Comparison of ENCODE assay signal across 10 cellular contexts in the genomic region with DNA sequence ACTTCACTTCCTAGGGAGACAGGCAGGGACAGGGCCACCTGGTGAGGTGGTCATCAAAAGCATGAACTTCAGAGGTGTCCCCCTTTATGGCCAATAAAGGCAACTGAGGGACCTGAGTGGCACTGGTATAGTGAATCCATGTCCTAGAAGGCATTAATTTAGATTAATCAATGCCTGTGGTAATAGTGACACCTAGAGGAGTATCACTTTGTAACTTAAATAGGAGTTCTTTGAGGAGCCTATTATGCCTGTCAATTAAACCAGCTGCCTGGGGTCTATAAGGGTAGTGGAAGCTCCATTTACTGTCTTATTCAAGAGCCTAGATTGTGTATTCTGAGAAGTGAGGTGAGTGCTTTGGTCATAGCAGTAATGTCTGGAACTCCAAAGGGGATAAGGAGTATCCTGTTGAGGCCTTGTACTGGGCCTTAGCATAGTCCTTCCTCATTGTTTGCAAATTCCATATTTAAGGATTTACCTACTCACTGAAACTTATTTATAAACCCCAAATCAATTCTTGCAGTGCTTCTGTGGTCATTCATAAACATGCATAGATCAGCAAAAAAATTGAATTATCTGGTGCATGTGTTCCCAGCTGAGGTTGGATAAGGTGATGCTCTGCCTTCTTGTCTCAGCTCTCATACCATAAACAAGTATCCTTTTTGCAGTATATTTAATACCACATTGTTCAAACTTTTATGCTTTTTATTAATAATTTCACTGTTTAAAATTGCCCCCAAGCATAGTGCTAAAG.
DNase-seq lines count a peak whose midpoint lies in the region; ATAC-seq, FAIRE-seq and TF ChIP-seq lines count a peak whose summit lies in the region.
"Had no signal": no experiment of that assay in that cellular context is flagged by ENCODE, and none has a peak within 500 bp of the region (broad histone marks: within the 10 kb centered on the region; RNA-seq: fewer than 3 reads in every experiment).

No MANE protein-coding gene starts in this region.

- H3K36me3 ChIP-seq in KMS-11 (ENCODE audit: insufficient read depth) (no peaks in the 10 kb centered on the region), astrocyte (ENCODE audit: insufficient read depth, low read length) (no peaks in the 10 kb centered on the region), liver (ENCODE audit: control insufficient read depth in 4 of 4, insufficient read depth in 3 of 4, low read depth in 1 of 4, low read length in 3 of 4) (no peaks in the 10 kb centered on the region)

- no peak for DNase-seq in astrocyte (ENCODE audit: low read depth)
- no peak for DNase-seq in GM10266 (ENCODE audit: extremely low spot score)
- no peak for DNase-seq in activated T-cell treated with anti-CD3 and anti-CD28 coated beads, Interleukin-2, amount 50 U/mL, for 4 hours
- no peak for DNase-seq in NCI-H2227 treated with DMSO at 0.1 percent for 48 hours (lab: John Stamatoyannopoulos, UW)
- DNase-seq: CD4-positive, alpha-beta T cell; effector CD8-positive, alpha-beta T cell had no signal

- no peak overlapping the region for H3K4me3 Mint-ChIP-seq in astrocyte (ENCODE audit: unreplicated experiment)
- no peak overlapping the region for H3K4me3 Mint-ChIP-seq in activated T-cell treated with anti-CD3 and anti-CD28 coated beads, Interleukin-2, amount 50 U/mL, for 4 hours
- H3K4me3 Mint-ChIP-seq: CD4-positive, alpha-beta T cell had no signal

- H3K36me3 Mint-ChIP-seq in astrocyte (ENCODE audit: low read depth, unreplicated experiment): no peaks in the 10 kb centered on the region
- H3K36me3 Mint-ChIP-seq in activated T-cell treated with anti-CD3 and anti-CD28 coated beads, Interleukin-2, amount 50 U/mL, for 4 hours (ENCODE audit: insufficient read depth): no peaks in the 10 kb centered on the region

- H3K4me2 ChIP-seq in KMS-11 (no peak overlapping the region), astrocyte (ENCODE audit: low read length) (no peak overlapping the region)

- no peak overlapping the region for H3K27ac Mint-ChIP-seq in astrocyte (ENCODE audit: unreplicated experiment)
- H3K27ac Mint-ChIP-seq: CD4-positive, alpha-beta T cell had no signal

- H3K4me1 ChIP-seq in KMS-11 (ENCODE audit: low read depth, poor library complexity, severe bottlenecking) (no peaks in the 10 kb centered on the region), astrocyte (ENCODE audit: insufficient read depth, low read length) (no peaks in the 10 kb centered on the region), liver (ENCODE audit: control insufficient read depth in 4 of 4, insufficient read depth in 4 of 4, low read length in 3 of 4) (peaks cover 0 to 3% (median 2%) of the 10 kb centered on the region in 4 donors)

- no peaks in the 10 kb centered on the region for H3K9me3 Mint-ChIP-seq in astrocyte (ENCODE audit: unreplicated experiment)
- no peaks in the 10 kb centered on the region for H3K9me3 Mint-ChIP-seq in activated T-cell treated with anti-CD3 and anti-CD28 coated beads, Interleukin-2, amount 50 U/mL, for 4 hours
- H3K9me3 Mint-ChIP-seq: CD4-positive, alpha-beta T cell had no signal

- no peaks in the 10 kb centered on the region for H3K4me1 Mint-ChIP-seq in astrocyte (ENCODE audit: low read depth, unreplicated experiment)
- no peaks in the 10 kb centered on the region for H3K4me1 Mint-ChIP-seq in activated T-cell treated with anti-CD3 and anti-CD28 coated beads, Interleukin-2, amount 50 U/mL, for 4 hours (ENCODE audit: low read depth)

- H4K20me1 ChIP-seq in KMS-11 (ENCODE audit: insufficient read depth): no peaks in the 10 kb centered on the region
- H4K20me1 ChIP-seq in astrocyte (ENCODE audit: insufficient read depth, low read length): no peaks in the 10 kb centered on the region

- FAIRE-seq in astrocyte (lab: Jason Lieb, UNC): peak; percentile 76

- no peak for ATAC-seq in activated T-cell treated with anti-CD3 and anti-CD28 coated beads, Interleukin-2, amount 50 U/mL, for 4 hours
- ATAC-seq in GM18907 (IDR thresholded peaks at IDR 0.05; ENCODE audit: unreplicated experiment): no peak

- H3K9me3 ChIP-seq in astrocyte (ENCODE audit: insufficient read depth, low read depth, low read length) (no peaks in the 10 kb centered on the region), liver (ENCODE audit: control insufficient read depth in 4 of 4, low read length in 3 of 4) (no peaks in the 10 kb centered on the region)

- H3K9ac ChIP-seq in KMS-11: no peak overlapping the region
- no peak overlapping the region for H3K9ac ChIP-seq in astrocyte (ENCODE audit: low read length)
- H3K9ac ChIP-seq in liver (ENCODE audit: low read depth in 1 of 2, low read length in 2 of 2): no peak overlapping the region

- H3K27me3 Mint-ChIP-seq in astrocyte (ENCODE audit: low read depth, unreplicated experiment): no peaks in the 10 kb centered on the region
- H3K27me3 Mint-ChIP-seq in activated T-cell treated with anti-CD3 and anti-CD28 coated beads, Interleukin-2, amount 50 U/mL, for 4 hours (ENCODE audit: low read depth): no peaks in the 10 kb centered on the region
- H3K27me3 Mint-ChIP-seq: CD4-positive, alpha-beta T cell had no signal

- peak; percentile 67 to 76 for TF ChIP-seq RAD21 in liver (IDR thresholded peaks at IDR 0.05)

- H3K4me3 ChIP-seq in KMS-11 (IDR thresholded peaks at IDR 0.05; ENCODE audit: insufficient read depth, low read depth, low read length) (no peak overlapping the region), astrocyte (ENCODE audit: insufficient read depth, low read depth, low read length) (no peak overlapping the region), liver (ENCODE audit: low read depth in 1 of 3, low read length in 3 of 3) (no peak overlapping the region)

- no peaks in the 10 kb centered on the region for H3K79me2 ChIP-seq in KMS-11 (ENCODE audit: insufficient read depth, low read depth)
- no peaks in the 10 kb centered on the region for H3K79me2 ChIP-seq in astrocyte (ENCODE audit: insufficient read depth, low read length)

- H3K27ac ChIP-seq in C4-2B: no peak overlapping the region
- H3K27ac ChIP-seq in KMS-11: no peak overlapping the region
- no peak overlapping the region for H3K27ac ChIP-seq in astrocyte (ENCODE audit: low read depth, low read length)
- no peak overlapping the region for H3K27ac ChIP-seq in liver (ENCODE audit: low read depth in 1 of 2, low read length in 2 of 2)

- no peak overlapping the region for H2AFZ ChIP-seq in KMS-11 (ENCODE audit: low read depth)
- H2AFZ ChIP-seq in astrocyte (ENCODE audit: low read depth, low read length): no peak overlapping the region

- peak; percentile 49 for TF ChIP-seq CTCF in C4-2B (conservative IDR thresholded peaks at IDR 0.05)
- peak; percentile 34; the same call in 1 of the 2 replicates for TF ChIP-seq CTCF in KMS-11 (conservative IDR thresholded peaks at IDR 0.05; ENCODE audit: low read depth, low read length)
- peak; percentile 23 for TF ChIP-seq CTCF in astrocyte (IDR thresholded peaks at IDR 0.05; ENCODE audit: insufficient read depth, low read depth, low read length)
- peak; percentile 17 for TF ChIP-seq CTCF in liver (IDR thresholded peaks at IDR 0.05; ENCODE audit: low read depth, low read length, missing input control)
- no peak for TF ChIP-seq CTCF in GM10266 (IDR thresholded peaks at IDR 0.05; ENCODE audit: control insufficient read depth, insufficient read depth, low read depth, missing control alignments)

- H3K27me3 ChIP-seq in KMS-11 (ENCODE audit: insufficient read depth, low read depth) (no peaks in the 10 kb centered on the region), astrocyte (ENCODE audit: insufficient read depth, low read length) (no peaks in the 10 kb centered on the region), liver (ENCODE audit: control insufficient read depth in 4 of 4, insufficient read depth in 4 of 4, low read length in 3 of 4) (no peaks in the 10 kb centered on the region)

TF ChIP-seq in liver, 16 proteins besides CTCF, POLR2A, EP300 and RAD21 (continues in another document):
- TF ChIP-seq YY1 (IDR thresholded peaks at IDR 0.05): no peak
- TF ChIP-seq FOXA2 (IDR thresholded peaks at IDR 0.05): no peak
- TF ChIP-seq, protein P1, sequence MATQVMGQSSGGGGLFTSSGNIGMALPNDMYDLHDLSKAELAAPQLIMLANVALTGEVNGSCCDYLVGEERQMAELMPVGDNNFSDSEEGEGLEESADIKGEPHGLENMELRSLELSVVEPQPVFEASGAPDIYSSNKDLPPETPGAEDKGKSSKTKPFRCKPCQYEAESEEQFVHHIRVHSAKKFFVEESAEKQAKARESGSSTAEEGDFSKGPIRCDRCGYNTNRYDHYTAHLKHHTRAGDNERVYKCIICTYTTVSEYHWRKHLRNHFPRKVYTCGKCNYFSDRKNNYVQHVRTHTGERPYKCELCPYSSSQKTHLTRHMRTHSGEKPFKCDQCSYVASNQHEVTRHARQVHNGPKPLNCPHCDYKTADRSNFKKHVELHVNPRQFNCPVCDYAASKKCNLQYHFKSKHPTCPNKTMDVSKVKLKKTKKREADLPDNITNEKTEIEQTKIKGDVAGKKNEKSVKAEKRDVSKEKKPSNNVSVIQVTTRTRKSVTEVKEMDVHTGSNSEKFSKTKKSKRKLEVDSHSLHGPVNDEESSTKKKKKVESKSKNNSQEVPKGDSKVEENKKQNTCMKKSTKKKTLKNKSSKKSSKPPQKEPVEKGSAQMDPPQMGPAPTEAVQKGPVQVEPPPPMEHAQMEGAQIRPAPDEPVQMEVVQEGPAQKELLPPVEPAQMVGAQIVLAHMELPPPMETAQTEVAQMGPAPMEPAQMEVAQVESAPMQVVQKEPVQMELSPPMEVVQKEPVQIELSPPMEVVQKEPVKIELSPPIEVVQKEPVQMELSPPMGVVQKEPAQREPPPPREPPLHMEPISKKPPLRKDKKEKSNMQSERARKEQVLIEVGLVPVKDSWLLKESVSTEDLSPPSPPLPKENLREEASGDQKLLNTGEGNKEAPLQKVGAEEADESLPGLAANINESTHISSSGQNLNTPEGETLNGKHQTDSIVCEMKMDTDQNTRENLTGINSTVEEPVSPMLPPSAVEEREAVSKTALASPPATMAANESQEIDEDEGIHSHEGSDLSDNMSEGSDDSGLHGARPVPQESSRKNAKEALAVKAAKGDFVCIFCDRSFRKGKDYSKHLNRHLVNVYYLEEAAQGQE (IDR thresholded peaks at IDR 0.05): no peak
- TF ChIP-seq NR2F2 (IDR thresholded peaks at IDR 0.05): no peak
- TF ChIP-seq FOXA1 (IDR thresholded peaks at IDR 0.05): no peak
- TF ChIP-seq SP1 (IDR thresholded peaks at IDR 0.05): no peak
- TF ChIP-seq HNF4G (IDR thresholded peaks at IDR 0.05): no peak
- TF ChIP-seq, protein P2, sequence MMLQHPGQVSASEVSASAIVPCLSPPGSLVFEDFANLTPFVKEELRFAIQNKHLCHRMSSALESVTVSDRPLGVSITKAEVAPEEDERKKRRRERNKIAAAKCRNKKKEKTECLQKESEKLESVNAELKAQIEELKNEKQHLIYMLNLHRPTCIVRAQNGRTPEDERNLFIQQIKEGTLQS (IDR thresholded peaks at IDR 0.05): no peak
- TF ChIP-seq, protein P3, sequence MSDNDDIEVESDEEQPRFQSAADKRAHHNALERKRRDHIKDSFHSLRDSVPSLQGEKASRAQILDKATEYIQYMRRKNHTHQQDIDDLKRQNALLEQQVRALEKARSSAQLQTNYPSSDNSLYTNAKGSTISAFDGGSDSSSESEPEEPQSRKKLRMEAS (IDR thresholded peaks at IDR 0.05): no peak
- TF ChIP-seq TAF1 (conservative IDR thresholded peaks at IDR 0.05): no peak
- TF ChIP-seq RXRA (IDR thresholded peaks at IDR 0.05): no peak
- TF ChIP-seq EGR1 (IDR thresholded peaks at IDR 0.05; ENCODE audit: low read depth in 2 of 2): no peak
- TF ChIP-seq JUND (IDR thresholded peaks at IDR 0.05): no peak
